12 cellular contexts compared by ENCODE assay signal in genomic region chr5:157544623-157544989, GRCh38. TPM values are rescaled to one million over a fixed set of nuclear protein-coding genes. Genes with fewer than 3 reads are reported as not detected.
DNase-seq lines count a peak whose midpoint lies in the region; ATAC-seq and TF ChIP-seq lines count a peak whose summit lies in the region.
"Had no signal": no experiment of that assay in that cellular context is flagged by ENCODE, and none has a peak within 500 bp of the region (broad histone marks: within the 10 kb centered on the region; RNA-seq: fewer than 3 reads in every experiment).

No MANE protein-coding gene starts in this region.

- H3K4me1 Mint-ChIP-seq in activated naive CD8-positive, alpha-beta T cell (ENCODE audit: low read depth): peaks cover 45% of the 10 kb centered on the region
- H3K4me1 Mint-ChIP-seq in activated naive CD8-positive, alpha-beta T cell treated with anti-CD3 and anti-CD28 coated beads for 36 hours: peaks cover 19% of the 10 kb centered on the region
- H3K4me1 Mint-ChIP-seq in activated T-helper 2 cell treated with anti-CD3 and anti-CD28 coated beads, Interferon-gamma antibody, Interleukin-2, Interleukin-4, amounts not matched to agents 10 μg/mL and 5 μg/mL and 100 μg/mL, durations not matched to agents 14 hours and 24 hours and 36 hours (ENCODE audit: low read depth): peaks cover 96% of the 10 kb centered on the region

- intact Hi-C loops in activated T-helper 2 cell treated with anti-CD3 and anti-CD28 coated beads, Interferon-gamma antibody, Interleukin-2, Interleukin-4, amounts not matched to agents 10 μg/mL and 5 μg/mL and 100 μg/mL, durations not matched to agents 14 hours and 24 hours and 36 hours (cut with micrococcal nuclease): loop anchor here (5.0 kb wide), 2 partner anchors 272 to 362 kb away; partner anchors contain the start of gene ITK
- intact Hi-C loops in upper lobe of right lung (cut with DNase I): no loop called here

- no peak overlapping the region for H2AFZ ChIP-seq in mesenchymal stem cell (ENCODE audit: low read depth, low read length)

- H3K27me3 ChIP-seq in mesenchymal stem cell (ENCODE audit: control insufficient read depth in 1 of 2, insufficient read depth in 1 of 2, low read length in 2 of 2): no peaks in the 10 kb centered on the region
- H3K27me3 ChIP-seq in upper lobe of right lung: no peaks in the 10 kb centered on the region
- H3K27me3 ChIP-seq: body of pancreas had no signal

- no peak overlapping the region for H2BK120ac ChIP-seq in mesenchymal stem cell (ENCODE audit: low read depth, low read length)

- no peak overlapping the region for H3K14ac ChIP-seq in mesenchymal stem cell (ENCODE audit: low read length in 2 of 2)

- H3K4me3 ChIP-seq in mesenchymal stem cell (ENCODE audit: insufficient read depth in 1 of 2, low read depth in 1 of 2, low read length in 2 of 2): no peak overlapping the region
- no peak overlapping the region for H3K4me3 ChIP-seq in upper lobe of right lung
- H3K4me3 ChIP-seq: body of pancreas had no signal

- no peak overlapping the region for H4K91ac ChIP-seq in mesenchymal stem cell (ENCODE audit: low read length)

- H3K23ac ChIP-seq in mesenchymal stem cell (ENCODE audit: low read length in 2 of 2): no peak overlapping the region

- no peak overlapping the region for H2BK5ac ChIP-seq in mesenchymal stem cell (ENCODE audit: low read depth, low read length, poor library complexity, severe bottlenecking)

- H3K4ac ChIP-seq in mesenchymal stem cell (ENCODE audit: low read depth in 1 of 2, low read length in 2 of 2): no peak overlapping the region

- H3K4me2 ChIP-seq in mesenchymal stem cell (ENCODE audit: low read length, poor library complexity, severe bottlenecking): no peak overlapping the region

- H3K18ac ChIP-seq in mesenchymal stem cell (ENCODE audit: low read depth in 1 of 2, low read length in 2 of 2): no peak overlapping the region

- no peak overlapping the region for H2BK12ac ChIP-seq in mesenchymal stem cell (ENCODE audit: low read length in 2 of 2)

- H3K9me3 ChIP-seq in mesenchymal stem cell (ENCODE audit: control insufficient read depth, low read length) (no peaks in the 10 kb centered on the region), upper lobe of right lung (no peaks in the 10 kb centered on the region)
- H3K9me3 ChIP-seq: body of pancreas had no signal

- peaks cover 2% of the 10 kb centered on the region for H3K36me3 Mint-ChIP-seq in activated naive CD8-positive, alpha-beta T cell
- no peaks in the 10 kb centered on the region for H3K36me3 Mint-ChIP-seq in activated naive CD8-positive, alpha-beta T cell treated with anti-CD3 and anti-CD28 coated beads for 36 hours
- peaks cover 75% of the 10 kb centered on the region for H3K36me3 Mint-ChIP-seq in activated T-helper 2 cell treated with anti-CD3 and anti-CD28 coated beads, Interferon-gamma antibody, Interleukin-2, Interleukin-4, amounts not matched to agents 10 μg/mL and 5 μg/mL and 100 μg/mL, durations not matched to agents 14 hours and 24 hours and 36 hours (ENCODE audit: low read depth)
- H3K36me3 Mint-ChIP-seq: type B pancreatic cell had no signal

- peak overlapping the region; percentile 73 for H2AK5ac ChIP-seq in mesenchymal stem cell (ENCODE audit: low read length, severe bottlenecking)

- no peak for TF ChIP-seq CTCF in upper lobe of right lung (IDR thresholded peaks at IDR 0.05)

- H3K9me3 Mint-ChIP-seq in activated naive CD8-positive, alpha-beta T cell (ENCODE audit: low read depth): no peaks in the 10 kb centered on the region
- H3K9me3 Mint-ChIP-seq in activated naive CD8-positive, alpha-beta T cell treated with anti-CD3 and anti-CD28 coated beads for 36 hours: no peaks in the 10 kb centered on the region
- no peaks in the 10 kb centered on the region for H3K9me3 Mint-ChIP-seq in activated T-helper 2 cell treated with anti-CD3 and anti-CD28 coated beads, Interferon-gamma antibody, Interleukin-2, Interleukin-4, amounts not matched to agents 10 μg/mL and 5 μg/mL and 100 μg/mL, durations not matched to agents 14 hours and 24 hours and 36 hours

- H3K27ac ChIP-seq in mesenchymal stem cell (ENCODE audit: low read length, poor library complexity, severe bottlenecking) (peak overlapping the region; percentile 18), upper lobe of right lung (peak overlapping the region; percentile 65)
- H3K27ac ChIP-seq: body of pancreas had no signal

- no peak overlapping the region for H4K8ac ChIP-seq in mesenchymal stem cell (ENCODE audit: low read length)

- H3K79me1 ChIP-seq in mesenchymal stem cell (replicated peaks; ENCODE audit: low read length, poor library complexity, severe bottlenecking): peaks cover 2% of the 10 kb centered on the region

- peak overlapping the region; percentile 40 for H3K4me3 Mint-ChIP-seq in activated naive CD8-positive, alpha-beta T cell
- H3K4me3 Mint-ChIP-seq in activated naive CD8-positive, alpha-beta T cell treated with anti-CD3 and anti-CD28 coated beads for 36 hours: no peak overlapping the region
- H3K4me3 Mint-ChIP-seq in activated T-helper 2 cell treated with anti-CD3 and anti-CD28 coated beads, Interferon-gamma antibody, Interleukin-2, Interleukin-4, amounts not matched to agents 10 μg/mL and 5 μg/mL and 100 μg/mL, durations not matched to agents 14 hours and 24 hours and 36 hours (ENCODE audit: low read depth): peak overlapping the region; percentile 67
- H3K4me3 Mint-ChIP-seq: type B pancreatic cell had no signal

- H3K4me1 ChIP-seq in mesenchymal stem cell (ENCODE audit: control insufficient read depth, insufficient read depth, low read depth, low read length) (peaks cover 21% of the 10 kb centered on the region), upper lobe of right lung (peaks cover 61% of the 10 kb centered on the region)
- H3K4me1 ChIP-seq: body of pancreas had no signal

- peak overlapping the region; percentile 77 for H3K27ac Mint-ChIP-seq in activated naive CD8-positive, alpha-beta T cell
- H3K27ac Mint-ChIP-seq in activated naive CD8-positive, alpha-beta T cell treated with anti-CD3 and anti-CD28 coated beads for 36 hours: no peak overlapping the region
- peak overlapping the region; percentile 97 for H3K27ac Mint-ChIP-seq in activated T-helper 2 cell treated with anti-CD3 and anti-CD28 coated beads, Interferon-gamma antibody, Interleukin-2, Interleukin-4, amounts not matched to agents 10 μg/mL and 5 μg/mL and 100 μg/mL, durations not matched to agents 14 hours and 24 hours and 36 hours
- H3K27ac Mint-ChIP-seq: type B pancreatic cell had no signal

- no peaks in the 10 kb centered on the region for H3K27me3 Mint-ChIP-seq in activated naive CD8-positive, alpha-beta T cell
- peaks cover 7% of the 10 kb centered on the region for H3K27me3 Mint-ChIP-seq in activated naive CD8-positive, alpha-beta T cell treated with anti-CD3 and anti-CD28 coated beads for 36 hours
- H3K27me3 Mint-ChIP-seq in activated T-helper 2 cell treated with anti-CD3 and anti-CD28 coated beads, Interferon-gamma antibody, Interleukin-2, Interleukin-4, amounts not matched to agents 10 μg/mL and 5 μg/mL and 100 μg/mL, durations not matched to agents 14 hours and 24 hours and 36 hours (ENCODE audit: low read depth): no peaks in the 10 kb centered on the region

- ATAC-seq in upper lobe of right lung: no peak
- ATAC-seq in GM21786 (IDR thresholded peaks at IDR 0.05; ENCODE audit: unreplicated experiment): no peak
- ATAC-seq: body of pancreas had no signal

- no peak overlapping the region for H2BK15ac ChIP-seq in mesenchymal stem cell (ENCODE audit: low read depth, poor library complexity, severe bottlenecking)

- 97% methylated on average over 7 of the region's 7 CpGs for WGBS in mesenchymal stem cell

- no peak overlapping the region for H3K9ac ChIP-seq in mesenchymal stem cell (ENCODE audit: low read length)

- no peak for DNase-seq in activated naive CD8-positive, alpha-beta T cell treated with anti-CD3 and anti-CD28 coated beads for 36 hours
- peak; percentile 36 for DNase-seq in activated T-helper 2 cell treated with anti-CD3 and anti-CD28 coated beads, Interferon-gamma antibody, Interleukin-2, Interleukin-4, amounts not matched to agents 10 μg/mL and 5 μg/mL and 100 μg/mL, durations not matched to agents 14 hours and 24 hours and 36 hours (ENCODE audit: low spot score)
- DNase-seq in mesenchymal stem cell: no peak
- no peak for DNase-seq in upper lobe of right lung
- no peak for DNase-seq in effector CD4-positive, alpha-beta T cell
- no peak for DNase-seq in NCI-H226
- DNase-seq: body of pancreas, mesendoderm, NCI-H2081 had no signal

- H3K36me3 ChIP-seq in mesenchymal stem cell (ENCODE audit: control insufficient read depth in 1 of 2, insufficient read depth in 2 of 2, low read depth in 1 of 2, low read length in 2 of 2) (peaks cover 0 to 11% of the 10 kb centered on the region in 2 experiments), upper lobe of right lung (no peaks in the 10 kb centered on the region)

RNA-seq across cellular contexts. Expression of gene ADAM19, which starts 31.0 kb away (rescaled TPM):
- 1 to 10 TPM; 2.8 to 3.5 TPM for total RNA-seq in activated naive CD8-positive, alpha-beta T cell treated with anti-CD3 and anti-CD28 coated beads for 36 hours
- total RNA-seq in activated T-helper 2 cell treated with anti-CD3 and anti-CD28 coated beads, Interferon-gamma antibody, Interleukin-2, Interleukin-4, amounts not matched to agents 10 μg/mL and 5 μg/mL and 100 μg/mL, durations not matched to agents 14 hours and 24 hours and 36 hours: 229 and 237 TPM in 2 replicates
- polyA plus RNA-seq in mesenchymal stem cell (2013, experiment 1 of 2): 57.9 TPM
- polyA plus RNA-seq in mesenchymal stem cell (2013, experiment 2 of 2): 57.0 TPM
- total RNA-seq in upper lobe of right lung: 10.6 TPM

Comparison
In these comparisons a context has a peak if more than half of its experiments do, and no peak if none do; other contexts are left out.
1. RNA of gene ADAM19, which starts 31.0 kb away (total RNA-seq): 229 to 237 TPM in activated T-helper 2 cell treated with anti-CD3 and anti-CD28 coated beads, Interferon-gamma antibody, Interleukin-2, Interleukin-4, amounts not matched to agents 10 μg/mL and 5 μg/mL and 100 μg/mL, durations not matched to agents 14 hours and 24 hours and 36 hours; 10.6 TPM in upper lobe of right lung (single experiment) and 2.8 to 3.5 TPM in activated naive CD8-positive, alpha-beta T cell treated with anti-CD3 and anti-CD28 coated beads for 36 hours; every median in the first group is over 10 times any median in the second.